2 cellular contexts compared by ENCODE assay signal in the genomic region with DNA sequence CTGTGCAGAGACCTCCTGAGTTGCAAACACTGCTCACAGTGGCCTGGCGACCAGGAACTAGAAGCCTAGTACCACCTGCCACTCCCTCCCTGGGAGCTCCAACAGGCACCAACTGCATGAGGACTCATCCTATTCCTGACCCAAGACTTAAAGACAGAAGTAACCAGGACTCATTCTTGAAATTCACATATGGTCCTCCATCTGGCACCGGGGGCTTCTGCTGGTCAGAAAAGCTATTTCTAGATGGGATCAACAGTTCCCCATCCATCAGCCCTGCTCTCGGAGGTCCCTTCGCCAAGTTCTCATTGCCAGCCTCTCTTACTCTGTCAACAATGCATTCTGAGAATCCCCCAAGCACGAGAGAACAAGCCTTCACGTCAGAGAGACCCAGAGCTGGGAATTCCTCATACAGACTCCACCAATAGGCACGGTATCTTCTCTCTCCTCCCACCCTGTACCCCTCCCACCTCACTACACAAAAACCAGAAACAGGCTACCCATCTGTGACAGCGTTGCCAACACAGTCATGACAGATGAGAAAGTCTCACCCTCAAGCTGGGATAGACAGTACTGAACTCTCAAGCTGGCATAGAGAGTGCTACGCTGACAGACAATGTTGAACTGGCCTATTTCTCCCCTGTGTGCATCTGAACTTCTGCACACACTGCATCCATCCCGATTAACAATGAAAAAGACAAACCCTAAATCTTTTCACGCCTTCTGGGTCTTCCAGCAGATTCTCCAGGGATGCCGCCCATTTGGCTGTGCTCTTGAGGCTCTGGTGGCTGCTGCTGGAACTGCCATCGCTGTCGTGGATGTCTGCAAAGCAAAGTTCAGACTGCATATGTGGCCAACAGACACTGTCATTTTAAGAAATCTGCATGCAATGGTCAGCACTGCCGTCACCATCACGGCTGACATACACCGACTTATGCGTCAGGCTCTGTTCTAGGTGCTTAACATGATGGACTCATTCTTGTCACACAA.
TF ChIP-seq lines count a peak whose summit lies in the region.

No MANE protein-coding gene starts in this region.

TF ChIP-seq in SK-N-SH, 30 proteins besides CTCF, POLR2A, EP300 and RAD21 (continued from another document):
- TF ChIP-seq, protein P1, sequence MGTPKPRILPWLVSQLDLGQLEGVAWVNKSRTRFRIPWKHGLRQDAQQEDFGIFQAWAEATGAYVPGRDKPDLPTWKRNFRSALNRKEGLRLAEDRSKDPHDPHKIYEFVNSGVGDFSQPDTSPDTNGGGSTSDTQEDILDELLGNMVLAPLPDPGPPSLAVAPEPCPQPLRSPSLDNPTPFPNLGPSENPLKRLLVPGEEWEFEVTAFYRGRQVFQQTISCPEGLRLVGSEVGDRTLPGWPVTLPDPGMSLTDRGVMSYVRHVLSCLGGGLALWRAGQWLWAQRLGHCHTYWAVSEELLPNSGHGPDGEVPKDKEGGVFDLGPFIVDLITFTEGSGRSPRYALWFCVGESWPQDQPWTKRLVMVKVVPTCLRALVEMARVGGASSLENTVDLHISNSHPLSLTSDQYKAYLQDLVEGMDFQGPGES (IDR thresholded peaks at IDR 0.05; ENCODE audit: low read depth, low read length) = no peak
- no peak for TF ChIP-seq RCOR1 (IDR thresholded peaks at IDR 0.05; ENCODE audit: low read length)
- TF ChIP-seq, protein P2, sequence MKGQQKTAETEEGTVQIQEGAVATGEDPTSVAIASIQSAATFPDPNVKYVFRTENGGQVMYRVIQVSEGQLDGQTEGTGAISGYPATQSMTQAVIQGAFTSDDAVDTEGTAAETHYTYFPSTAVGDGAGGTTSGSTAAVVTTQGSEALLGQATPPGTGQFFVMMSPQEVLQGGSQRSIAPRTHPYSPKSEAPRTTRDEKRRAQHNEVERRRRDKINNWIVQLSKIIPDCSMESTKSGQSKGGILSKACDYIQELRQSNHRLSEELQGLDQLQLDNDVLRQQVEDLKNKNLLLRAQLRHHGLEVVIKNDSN (IDR thresholded peaks at IDR 0.05; ENCODE audit: borderline replicate concordance, low read depth) = no peak
- TF ChIP-seq FOXJ3 (CRISPR knock-in tag; IDR thresholded peaks at IDR 0.05) = no peak

TF ChIP-seq in SK-N-SH treated with all-trans-retinoic acid at 6 μM for 48 hours, 23 proteins besides CTCF, POLR2A, EP300 and RAD21 (continued from another document):
- TF ChIP-seq, protein P3, sequence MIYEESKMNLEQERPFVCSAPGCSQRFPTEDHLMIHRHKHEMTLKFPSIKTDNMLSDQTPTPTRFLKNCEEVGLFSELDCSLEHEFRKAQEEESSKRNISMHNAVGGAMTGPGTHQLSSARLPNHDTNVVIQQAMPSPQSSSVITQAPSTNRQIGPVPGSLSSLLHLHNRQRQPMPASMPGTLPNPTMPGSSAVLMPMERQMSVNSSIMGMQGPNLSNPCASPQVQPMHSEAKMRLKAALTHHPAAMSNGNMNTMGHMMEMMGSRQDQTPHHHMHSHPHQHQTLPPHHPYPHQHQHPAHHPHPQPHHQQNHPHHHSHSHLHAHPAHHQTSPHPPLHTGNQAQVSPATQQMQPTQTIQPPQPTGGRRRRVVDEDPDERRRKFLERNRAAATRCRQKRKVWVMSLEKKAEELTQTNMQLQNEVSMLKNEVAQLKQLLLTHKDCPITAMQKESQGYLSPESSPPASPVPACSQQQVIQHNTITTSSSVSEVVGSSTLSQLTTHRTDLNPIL (CRISPR knock-in tag; IDR thresholded peaks at IDR 0.05; ENCODE audit: low read depth) = no peak
- TF ChIP-seq GLIS3 (CRISPR knock-in tag; IDR thresholded peaks at IDR 0.05) = no peak
- TF ChIP-seq ISL1 (CRISPR knock-in tag; IDR thresholded peaks at IDR 0.05) = no peak
- TF ChIP-seq RARB (CRISPR knock-in tag; IDR thresholded peaks at IDR 0.05) = no peak
- TF ChIP-seq OSR1 (CRISPR knock-in tag; IDR thresholded peaks at IDR 0.05) = no peak
- no peak for TF ChIP-seq ESRRG (CRISPR knock-in tag; IDR thresholded peaks at IDR 0.05)
- TF ChIP-seq TOX (CRISPR knock-in tag; IDR thresholded peaks at IDR 0.05; ENCODE audit: borderline replicate concordance) = no peak
- TF ChIP-seq TCF4 (CRISPR knock-in tag; IDR thresholded peaks at IDR 0.05; ENCODE audit: borderline replicate concordance) = no peak
- TF ChIP-seq SNAI2 (CRISPR knock-in tag; IDR thresholded peaks at IDR 0.05) = no peak
- TF ChIP-seq ZC3H10 (CRISPR knock-in tag; IDR thresholded peaks at IDR 0.05) = no peak
- TF ChIP-seq, protein P4, sequence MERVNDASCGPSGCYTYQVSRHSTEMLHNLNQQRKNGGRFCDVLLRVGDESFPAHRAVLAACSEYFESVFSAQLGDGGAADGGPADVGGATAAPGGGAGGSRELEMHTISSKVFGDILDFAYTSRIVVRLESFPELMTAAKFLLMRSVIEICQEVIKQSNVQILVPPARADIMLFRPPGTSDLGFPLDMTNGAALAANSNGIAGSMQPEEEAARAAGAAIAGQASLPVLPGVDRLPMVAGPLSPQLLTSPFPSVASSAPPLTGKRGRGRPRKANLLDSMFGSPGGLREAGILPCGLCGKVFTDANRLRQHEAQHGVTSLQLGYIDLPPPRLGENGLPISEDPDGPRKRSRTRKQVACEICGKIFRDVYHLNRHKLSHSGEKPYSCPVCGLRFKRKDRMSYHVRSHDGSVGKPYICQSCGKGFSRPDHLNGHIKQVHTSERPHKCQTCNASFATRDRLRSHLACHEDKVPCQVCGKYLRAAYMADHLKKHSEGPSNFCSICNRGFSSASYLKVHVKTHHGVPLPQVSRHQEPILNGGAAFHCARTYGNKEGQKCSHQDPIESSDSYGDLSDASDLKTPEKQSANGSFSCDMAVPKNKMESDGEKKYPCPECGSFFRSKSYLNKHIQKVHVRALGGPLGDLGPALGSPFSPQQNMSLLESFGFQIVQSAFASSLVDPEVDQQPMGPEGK (CRISPR knock-in tag; IDR thresholded peaks at IDR 0.05; ENCODE audit: borderline replicate concordance) = no peak
- no peak for TF ChIP-seq ZFP3 (CRISPR knock-in tag; IDR thresholded peaks at IDR 0.05)
- TF ChIP-seq, protein P5, sequence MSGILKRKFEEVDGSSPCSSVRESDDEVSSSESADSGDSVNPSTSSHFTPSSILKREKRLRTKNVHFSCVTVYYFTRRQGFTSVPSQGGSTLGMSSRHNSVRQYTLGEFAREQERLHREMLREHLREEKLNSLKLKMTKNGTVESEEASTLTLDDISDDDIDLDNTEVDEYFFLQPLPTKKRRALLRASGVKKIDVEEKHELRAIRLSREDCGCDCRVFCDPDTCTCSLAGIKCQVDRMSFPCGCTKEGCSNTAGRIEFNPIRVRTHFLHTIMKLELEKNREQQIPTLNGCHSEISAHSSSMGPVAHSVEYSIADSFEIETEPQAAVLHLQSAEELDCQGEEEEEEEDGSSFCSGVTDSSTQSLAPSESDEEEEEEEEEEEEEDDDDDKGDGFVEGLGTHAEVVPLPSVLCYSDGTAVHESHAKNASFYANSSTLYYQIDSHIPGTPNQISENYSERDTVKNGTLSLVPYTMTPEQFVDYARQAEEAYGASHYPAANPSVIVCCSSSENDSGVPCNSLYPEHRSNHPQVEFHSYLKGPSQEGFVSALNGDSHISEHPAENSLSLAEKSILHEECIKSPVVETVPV (CRISPR knock-in tag; IDR thresholded peaks at IDR 0.05) = no peak
- no peak for TF ChIP-seq ZNF8 (CRISPR knock-in tag; IDR thresholded peaks at IDR 0.05)
TF ChIP-seq in SK-N-SH treated with all-trans-retinoic acid at 6 μM for 48 hours: peak in this region for 0.
